20 cellular contexts compared by ENCODE assay signal in the genomic region with DNA sequence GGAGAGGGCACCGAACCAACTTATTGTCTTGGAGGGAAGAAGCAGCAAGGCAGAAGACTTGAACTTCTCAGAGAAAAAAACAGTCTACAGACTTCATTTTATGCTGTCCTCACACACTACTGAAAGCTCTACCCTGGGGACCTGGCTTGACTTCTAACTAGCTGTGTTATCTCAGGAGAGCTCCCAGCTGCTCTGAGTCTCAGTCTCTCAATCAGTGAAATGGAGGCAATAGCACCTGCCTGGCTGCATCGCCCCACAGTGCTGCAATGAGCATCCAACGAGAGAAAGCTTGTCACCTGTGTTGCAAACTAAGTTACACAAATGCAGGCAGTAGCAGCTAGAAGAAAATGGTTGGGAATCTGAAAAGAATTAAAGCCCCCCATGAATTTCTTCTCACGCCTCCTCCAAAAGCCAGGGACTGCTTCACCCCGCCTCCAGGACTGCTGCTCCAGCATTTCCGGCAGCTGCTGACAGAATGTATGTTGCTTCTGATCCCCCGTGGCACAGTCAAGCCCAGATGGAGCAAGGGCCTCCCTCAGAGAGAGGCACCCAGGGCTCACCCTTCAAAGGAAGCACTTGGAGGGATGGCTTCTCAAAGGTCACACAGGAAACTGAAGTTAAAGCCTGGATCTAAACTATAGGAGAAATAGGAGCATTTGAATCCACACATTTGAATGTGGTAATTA.
A peak's percentile ranks its signal among the peaks of the same experiment; 100 is the strongest.
DNase-seq lines count a peak whose midpoint lies in the region; ATAC-seq and TF ChIP-seq lines count a peak whose summit lies in the region.
"Had no signal": no experiment of that assay in that cellular context is flagged by ENCODE, and none has a peak within 500 bp of the region (broad histone marks: within the 10 kb centered on the region; RNA-seq: fewer than 3 reads in every experiment).

No MANE protein-coding gene starts in this region.

- no peak for TF ChIP-seq CTCF in left ventricle myocardium inferior (IDR thresholded peaks at IDR 0.05; ENCODE audit: borderline replicate concordance)
- no peak for TF ChIP-seq CTCF in right atrium auricular region (IDR thresholded peaks at IDR 0.05)
- TF ChIP-seq CTCF in esophagus muscularis mucosa (IDR thresholded peaks at IDR 0.05) = no peak
- no peak for TF ChIP-seq CTCF in foreskin keratinocyte (conservative IDR thresholded peaks at IDR 0.05)
- no peak for TF ChIP-seq CTCF in MCF 10A (IDR thresholded peaks at IDR 0.05; ENCODE audit: unreplicated experiment)

- peak overlapping the region; percentile 25 for H3K27ac Mint-ChIP-seq in stimulated activated naive B cell treated with anti-CD40 and anti-IgM and Interleukin-4, amounts not matched to agents 10 μg/mL and 1 μg/mL and 100 μg/mL, for 72 hours
- H3K27ac Mint-ChIP-seq in MCF 10A (ENCODE audit: low read depth, unreplicated experiment) = no peak overlapping the region
- H3K27ac Mint-ChIP-seq: CD14-positive monocyte, HFFc6 had no signal

- ATAC-seq in stimulated activated naive B cell treated with anti-CD40 and anti-IgM and Interleukin-4, amounts not matched to agents 10 μg/mL and 1 μg/mL and 100 μg/mL, for 72 hours (replicated peaks) = no peak
- no peak for ATAC-seq in foreskin keratinocyte

- DNase-seq in left ventricle myocardium inferior (no peak), right atrium auricular region (ENCODE audit: low spot score) (no peak), RPMI8226 (peak; percentile 1), esophagus muscularis mucosa (ENCODE audit: extremely low spot score) (peak; percentile 66), foreskin keratinocyte (no peak), NOMO-1 treated with dmso at 0.1 percent for 144 hours (lab: John Stamatoyannopoulos, UW; ENCODE audit: unreplicated experiment) (no peak), MCF 10A (ENCODE audit: unreplicated experiment) (no peak)
- DNase-seq in stimulated activated naive B cell treated with anti-CD40 and anti-IgM and Interleukin-4, amounts not matched to agents 10 μg/mL and 1 μg/mL and 100 μg/mL, for 72 hours = no peak
- DNase-seq: 8988T, DMS79, H9, HFFc6, IMR-90, NCI-H1417, NCI-H1694 treated with DMSO at 0.1 percent for 48 hours, NCI-H2081 treated with DMSO at 0.1 percent for 48 hours, NCI-H2171 treated with DMSO at 0.1 percent for 48 hours, NCI-H524 treated with DMSO at 0.1 percent for 48 hours, PC-9 had no signal

- no peaks in the 10 kb centered on the region for H3K9me3 Mint-ChIP-seq in stimulated activated naive B cell treated with anti-CD40 and anti-IgM and Interleukin-4, amounts not matched to agents 10 μg/mL and 1 μg/mL and 100 μg/mL, for 72 hours
- no peaks in the 10 kb centered on the region for H3K9me3 Mint-ChIP-seq in MCF 10A (ENCODE audit: unreplicated experiment)
- H3K9me3 Mint-ChIP-seq: H9, HFFc6 had no signal

- intact Hi-C loops in left ventricle myocardium inferior (cut with micrococcal nuclease) (no loop called here), esophagus muscularis mucosa (cut with DNase I) (no loop called here), MCF 10A (cut with micrococcal nuclease) (no loop called here)

- H3K9me3 ChIP-seq in left ventricle myocardium inferior (replicated peaks) (no peaks in the 10 kb centered on the region), right atrium auricular region (no peaks in the 10 kb centered on the region), esophagus muscularis mucosa (no peaks in the 10 kb centered on the region)

- H3K36me3 ChIP-seq in left ventricle myocardium inferior (no peaks in the 10 kb centered on the region), right atrium auricular region (no peaks in the 10 kb centered on the region), esophagus muscularis mucosa (no peaks in the 10 kb centered on the region)

- no peaks in the 10 kb centered on the region for H3K27me3 ChIP-seq in left ventricle myocardium inferior (ENCODE audit: low read depth)
- H3K27me3 ChIP-seq in right atrium auricular region = no peaks in the 10 kb centered on the region
- no peaks in the 10 kb centered on the region for H3K27me3 ChIP-seq in esophagus muscularis mucosa
- no peaks in the 10 kb centered on the region for H3K27me3 ChIP-seq in foreskin keratinocyte

- CTCF ChIA-PET in MCF 10A (lab: Yijun Ruan, JAX) = interaction anchor here (0.5 kb wide), 1 partner anchor 23 kb away, joined by 3 read pairs; no protein-coding TSS in a partner anchor

- POLR2A ChIA-PET in MCF 10A (lab: Yijun Ruan, JAX) = no interaction called here

- no peaks in the 10 kb centered on the region for H3K27me3 Mint-ChIP-seq in stimulated activated naive B cell treated with anti-CD40 and anti-IgM and Interleukin-4, amounts not matched to agents 10 μg/mL and 1 μg/mL and 100 μg/mL, for 72 hours
- no peaks in the 10 kb centered on the region for H3K27me3 Mint-ChIP-seq in MCF 10A (ENCODE audit: insufficient read depth, unreplicated experiment)

- TF ChIP-seq POLR2A in esophagus muscularis mucosa (IDR thresholded peaks at IDR 0.05; ENCODE audit: low read depth) = no peak

- H3K4me3 Mint-ChIP-seq in stimulated activated naive B cell treated with anti-CD40 and anti-IgM and Interleukin-4, amounts not matched to agents 10 μg/mL and 1 μg/mL and 100 μg/mL, for 72 hours = no peak overlapping the region
- no peak overlapping the region for H3K4me3 Mint-ChIP-seq in MCF 10A (ENCODE audit: unreplicated experiment)
- H3K4me3 Mint-ChIP-seq: CD14-positive monocyte, H9, HFFc6 had no signal

- H3K4me3 ChIP-seq in left ventricle myocardium inferior (peak overlapping the region; percentile 65), right atrium auricular region (no peak overlapping the region), esophagus muscularis mucosa (no peak overlapping the region)
- H3K4me3 ChIP-seq: PC-9 had no signal

- H3K27ac ChIP-seq in left ventricle myocardium inferior (replicated peaks) (peak overlapping the region; percentile 84), right atrium auricular region (no peak overlapping the region), esophagus muscularis mucosa (replicated peaks in 1 of 4) (no peak overlapping the region), foreskin keratinocyte (no peak overlapping the region)
- H3K27ac ChIP-seq: PC-9 had no signal

- H3K36me3 Mint-ChIP-seq in stimulated activated naive B cell treated with anti-CD40 and anti-IgM and Interleukin-4, amounts not matched to agents 10 μg/mL and 1 μg/mL and 100 μg/mL, for 72 hours = no peaks in the 10 kb centered on the region
- no peaks in the 10 kb centered on the region for H3K36me3 Mint-ChIP-seq in MCF 10A (ENCODE audit: insufficient read depth, unreplicated experiment)

- peaks cover 56 to 84% of the 10 kb centered on the region in 2 donors for H3K4me1 Mint-ChIP-seq in stimulated activated naive B cell treated with anti-CD40 and anti-IgM and Interleukin-4, amounts not matched to agents 10 μg/mL and 1 μg/mL and 100 μg/mL, for 72 hours
- no peaks in the 10 kb centered on the region for H3K4me1 Mint-ChIP-seq in MCF 10A (ENCODE audit: insufficient read depth, unreplicated experiment)

- peaks cover 34% of the 10 kb centered on the region for H3K4me1 ChIP-seq in left ventricle myocardium inferior
- peaks cover 0 to 12% of the 10 kb centered on the region in 2 donors for H3K4me1 ChIP-seq in right atrium auricular region
- H3K4me1 ChIP-seq in esophagus muscularis mucosa = no peaks in the 10 kb centered on the region
- peaks cover 12% of the 10 kb centered on the region for H3K4me1 ChIP-seq in foreskin keratinocyte

- BruUV-seq in MCF 10A (replicated peaks; lab: Mats Ljungman, UMichigan) = no TSS peak

- no peak for TF ChIP-seq EP300 in esophagus muscularis mucosa (IDR thresholded peaks at IDR 0.05)

- 86% methylated on average over 7 of the region's 7 CpGs for WGBS in esophagus muscularis mucosa

Comparison
In these comparisons a context has a peak if more than half of its experiments do, and no peak if none do; other contexts are left out.
1. DNase-seq: peak in RPMI8226 (single experiment) and esophagus muscularis mucosa (single experiment); none in left ventricle myocardium inferior (single experiment), right atrium auricular region (single experiment), stimulated activated naive B cell treated with anti-CD40 and anti-IgM and Interleukin-4, amounts not matched to agents 10 μg/mL and 1 μg/mL and 100 μg/mL, for 72 hours (single experiment), foreskin keratinocyte (0 of 2), NOMO-1 treated with dmso at 0.1 percent for 144 hours (single experiment) and MCF 10A (single experiment).